Comparison of ENCODE assay signal across 25 cellular contexts in genomic region chr1:167587342-167587741, GRCh38. TPM values are rescaled to one million over a fixed set of nuclear protein-coding genes. Genes with fewer than 3 reads are reported as not detected.
DNase-seq lines count a peak whose midpoint lies in the region; ATAC-seq, FAIRE-seq and TF ChIP-seq lines count a peak whose summit lies in the region.
"Had no signal": no experiment of that assay in that cellular context is flagged by ENCODE, and none has a peak within 500 bp of the region (broad histone marks: within the 10 kb centered on the region; RNA-seq: fewer than 3 reads in every experiment).

No MANE protein-coding gene starts in this region.

- H3K27ac ChIP-seq in DOHH2 (ENCODE audit: low read depth, low read length) (no peak overlapping the region), kidney (ENCODE audit: low read depth in 2 of 2, low read length in 2 of 2) (no peak overlapping the region)
- H3K27ac ChIP-seq: A549, GM23248 had no signal

- peak; percentile 63 to 98 (median 78) for ATAC-seq in natural killer cell
- no peak for ATAC-seq in HG03342 (IDR thresholded peaks at IDR 0.05; ENCODE audit: unreplicated experiment)

- H3K4me3 ChIP-seq in DOHH2 (ENCODE audit: low read length), result no peak overlapping the region
- H3K4me3 ChIP-seq in kidney (ENCODE audit: low read length in 2 of 2), result no peak overlapping the region
- H3K4me3 ChIP-seq: A549; BLaER1 treated with 17β-estradiol and CSF1 and Interleukin-3, amounts not matched to agents 10 nM and 100 nM; GM23248 had no signal

- H3K27me3 Mint-ChIP-seq in dendritic cell treated with granulocyte-macrophage colony-stimulating factor and Interleukin-4, amounts not matched to agents 40 ng/mL and 50 ng/mL, for 4 days, result peaks cover 4% of the 10 kb centered on the region
- peaks cover 0 to 6% of the 10 kb centered on the region in 2 donors for H3K27me3 Mint-ChIP-seq in natural killer cell (ENCODE audit: low read depth in 2 of 2)
- H3K27me3 Mint-ChIP-seq: CD4-positive, alpha-beta T cell; CD8-positive, alpha-beta memory T cell had no signal

- no peak overlapping the region for H3K9ac ChIP-seq in kidney (ENCODE audit: low read length in 2 of 2)
- H3K9ac ChIP-seq: BLaER1 treated with 17β-estradiol and CSF1 and Interleukin-3, amounts not matched to agents 10 nM and 100 nM; GM23248 had no signal

- H3K27ac Mint-ChIP-seq in dendritic cell treated with granulocyte-macrophage colony-stimulating factor and Interleukin-4, amounts not matched to agents 40 ng/mL and 50 ng/mL, for 4 days, result peak overlapping the region; percentile 71
- H3K27ac Mint-ChIP-seq in natural killer cell, result no peak overlapping the region
- H3K27ac Mint-ChIP-seq: CD4-positive, alpha-beta T cell; CD8-positive, alpha-beta memory T cell had no signal

- H3K9me3 Mint-ChIP-seq in dendritic cell treated with granulocyte-macrophage colony-stimulating factor and Interleukin-4, amounts not matched to agents 40 ng/mL and 50 ng/mL, for 4 days, result no peaks in the 10 kb centered on the region
- H3K9me3 Mint-ChIP-seq in natural killer cell, result no peaks in the 10 kb centered on the region
- H3K9me3 Mint-ChIP-seq: CD4-positive, alpha-beta T cell; CD8-positive, alpha-beta memory T cell had no signal

- H3F3A ChIP-seq in DOHH2 (ENCODE audit: control insufficient read depth, insufficient read depth), result no peaks in the 10 kb centered on the region

- peaks cover 39% of the 10 kb centered on the region for H3K4me1 Mint-ChIP-seq in dendritic cell treated with granulocyte-macrophage colony-stimulating factor and Interleukin-4, amounts not matched to agents 40 ng/mL and 50 ng/mL, for 4 days (ENCODE audit: low read depth)
- peaks cover 8 to 10% of the 10 kb centered on the region in 2 donors for H3K4me1 Mint-ChIP-seq in natural killer cell
- H3K4me1 Mint-ChIP-seq: CD8-positive, alpha-beta memory T cell had no signal

- no peak overlapping the region for H3K4me3 Mint-ChIP-seq in dendritic cell treated with granulocyte-macrophage colony-stimulating factor and Interleukin-4, amounts not matched to agents 40 ng/mL and 50 ng/mL, for 4 days
- H3K4me3 Mint-ChIP-seq in natural killer cell, result no peak overlapping the region
- H3K4me3 Mint-ChIP-seq: CD14-positive monocyte; CD4-positive, alpha-beta T cell; CD8-positive, alpha-beta memory T cell had no signal

- H3K27me3 ChIP-seq in DOHH2 (ENCODE audit: control insufficient read depth, low read length), result no peaks in the 10 kb centered on the region
- H3K27me3 ChIP-seq: BE2C; BLaER1 treated with 17β-estradiol and CSF1 and Interleukin-3, amounts not matched to agents 10 nM and 100 nM had no signal

- H3K9me3 ChIP-seq in DOHH2 (ENCODE audit: control insufficient read depth, insufficient read depth, low read length), result no peaks in the 10 kb centered on the region
- no peaks in the 10 kb centered on the region for H3K9me3 ChIP-seq in kidney (ENCODE audit: control insufficient read depth in 1 of 2, low read length in 2 of 2)
- H3K9me3 ChIP-seq: A549, BE2C had no signal

- intact Hi-C loops in dendritic cell treated with granulocyte-macrophage colony-stimulating factor and Interleukin-4, amounts not matched to agents 40 ng/mL and 50 ng/mL, for 4 days (cut with micrococcal nuclease), result no loop called here
- intact Hi-C loops in natural killer cell (cut with micrococcal nuclease) (no loop called here), kidney (cut with DNase I) (no loop called here)

- H3K4me2 ChIP-seq in DOHH2 (ENCODE audit: low read length), result peak overlapping the region; percentile 11; the same call in 1 of the 2 replicates
- H3K4me2 ChIP-seq: A549 had no signal

- TF ChIP-seq CTCF in DOHH2 (IDR thresholded peaks at IDR 0.05; ENCODE audit: low read depth, low read length, poor library complexity, severe bottlenecking), result no peak
- no peak for TF ChIP-seq CTCF in natural killer cell (IDR thresholded peaks at IDR 0.05)
- no peak for TF ChIP-seq CTCF in kidney (IDR thresholded peaks at IDR 0.05; ENCODE audit: borderline replicate concordance, extremely low read depth, insufficient read depth)

- DNase-seq in natural killer cell, result no peak
- no peak for DNase-seq in NCI-H69 (lab: John Stamatoyannopoulos, UW)
- DNase-seq in kidney, result no peak
- no peak for DNase-seq in NCI-H2029 treated with DMSO at 0.1 percent for 48 hours (lab: John Stamatoyannopoulos, UW)
- DNase-seq: 8988T; ACHN; AML-193; BE2C; CD4-positive, alpha-beta T cell; CD8-positive, alpha-beta memory T cell; DMS 273 treated with DMSO at 0.1 percent for 48 hours; DMS79; GM23248; H7; HCEC 1CT had no signal

- H3K4me1 ChIP-seq in DOHH2 (ENCODE audit: control insufficient read depth, low read length), result peaks cover 12% of the 10 kb centered on the region
- no peaks in the 10 kb centered on the region for H3K4me1 ChIP-seq in kidney (ENCODE audit: control insufficient read depth in 1 of 2, insufficient read depth in 1 of 2, low read depth in 1 of 2, low read length in 2 of 2)
- H3K4me1 ChIP-seq: A549, BE2C had no signal

- no peaks in the 10 kb centered on the region for H4K20me1 ChIP-seq in DOHH2 (ENCODE audit: control insufficient read depth, insufficient read depth, low read depth, low read length)
- H4K20me1 ChIP-seq: BLaER1 treated with 17β-estradiol and CSF1 and Interleukin-3, amounts not matched to agents 10 nM and 100 nM had no signal

- no peak for FAIRE-seq in kidney (lab: Jason Lieb, UNC)
- FAIRE-seq: A549, D721Med, G401.6, GM19239, H1 had no signal

- H3K79me2 ChIP-seq in DOHH2 (ENCODE audit: control insufficient read depth, low read length), result no peaks in the 10 kb centered on the region

- no peaks in the 10 kb centered on the region for H3K9me2 ChIP-seq in DOHH2 (replicated peaks; ENCODE audit: control insufficient read depth, low read length)

- no peaks in the 10 kb centered on the region for H3K36me3 Mint-ChIP-seq in dendritic cell treated with granulocyte-macrophage colony-stimulating factor and Interleukin-4, amounts not matched to agents 40 ng/mL and 50 ng/mL, for 4 days (ENCODE audit: low read depth)
- H3K36me3 Mint-ChIP-seq in natural killer cell, result no peaks in the 10 kb centered on the region
- H3K36me3 Mint-ChIP-seq: CD14-positive monocyte had no signal

- H3K36me3 ChIP-seq in DOHH2 (ENCODE audit: control insufficient read depth, low read length) (no peaks in the 10 kb centered on the region), kidney (ENCODE audit: control insufficient read depth in 1 of 2, insufficient read depth in 2 of 2, low read length in 2 of 2) (no peaks in the 10 kb centered on the region)
- H3K36me3 ChIP-seq: BE2C; BLaER1 treated with 17β-estradiol and CSF1 and Interleukin-3, amounts not matched to agents 10 nM and 100 nM had no signal

RNA-seq across cellular contexts. Expression of gene CREG1, which starts 33.8 kb away (rescaled TPM):
- total RNA-seq in natural killer cell (10 to 100 TPM in 1 of 3 donors, 1 to 10 TPM in 2; 6.7 to 15.8 (median 8.9) TPM), kidney (91.2 TPM)
- polyA plus RNA-seq in kidney (ENCODE audit: insufficient read depth, low read depth, low replicate concordance), result 115 TPM

RNA-seq across cellular contexts. Expression of gene RCSD1, which starts 42.7 kb away (rescaled TPM):
- 100 to 1,000 TPM in 2 of 3 donors, 10 to 100 TPM in 1; 86.3 to 130 (median 110) TPM for total RNA-seq in natural killer cell
- 18.3 TPM for total RNA-seq in kidney
- 3.9 TPM for polyA plus RNA-seq in kidney (ENCODE audit: insufficient read depth, low read depth, low replicate concordance)
- polyA plus RNA-seq: A549 had no signal
